ENCODE assay signal across 1 cellular context in the genomic region with DNA sequence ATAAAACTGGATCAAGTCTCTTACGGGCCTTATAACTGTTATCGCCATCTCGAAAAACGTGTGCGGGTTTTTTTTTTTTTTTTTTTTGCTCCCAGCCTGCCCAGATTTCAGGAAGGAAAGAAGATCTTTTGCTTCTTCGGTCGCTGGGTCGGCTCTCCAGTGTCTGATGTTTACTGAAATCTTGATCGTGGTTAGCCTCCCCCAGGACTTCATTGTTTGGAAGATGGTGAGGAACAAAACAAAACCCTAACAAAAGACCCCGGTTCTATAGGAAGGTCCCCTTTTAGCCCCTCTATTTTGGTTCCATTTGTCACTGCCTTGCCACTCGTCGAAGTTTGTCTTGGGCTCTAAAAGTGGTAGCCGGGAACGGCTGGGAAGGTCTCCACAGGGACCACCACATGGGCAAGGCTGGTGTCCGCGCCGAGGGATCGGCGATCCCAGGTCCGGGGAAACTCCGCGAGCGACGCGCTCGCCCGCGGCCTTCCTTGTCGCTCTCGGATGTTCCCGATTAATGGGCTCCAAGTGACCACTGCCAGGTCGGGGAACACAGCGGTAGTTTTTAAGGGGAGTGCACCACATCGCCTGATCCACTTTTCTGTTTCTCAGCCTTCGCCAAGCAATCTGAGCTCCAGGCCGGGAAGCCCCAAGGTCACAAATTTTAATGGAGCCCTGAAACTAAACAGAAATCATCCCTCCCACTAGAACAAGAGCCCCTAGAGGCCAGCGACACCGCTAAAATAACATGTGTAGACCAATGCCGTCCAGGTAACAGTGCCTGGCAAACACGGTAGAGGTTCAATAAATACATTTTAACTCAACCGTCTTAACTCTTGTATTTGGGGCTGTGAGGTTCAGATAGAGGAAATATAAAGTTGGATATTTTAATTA.
TF ChIP-seq lines count a peak whose summit lies in the region.

No MANE protein-coding gene starts in this region.

TF ChIP-seq in HepG2, 621 proteins besides CTCF, POLR2A, EP300 and RAD21 (continued from another document and continues in another):
- TF ChIP-seq, protein P1, sequence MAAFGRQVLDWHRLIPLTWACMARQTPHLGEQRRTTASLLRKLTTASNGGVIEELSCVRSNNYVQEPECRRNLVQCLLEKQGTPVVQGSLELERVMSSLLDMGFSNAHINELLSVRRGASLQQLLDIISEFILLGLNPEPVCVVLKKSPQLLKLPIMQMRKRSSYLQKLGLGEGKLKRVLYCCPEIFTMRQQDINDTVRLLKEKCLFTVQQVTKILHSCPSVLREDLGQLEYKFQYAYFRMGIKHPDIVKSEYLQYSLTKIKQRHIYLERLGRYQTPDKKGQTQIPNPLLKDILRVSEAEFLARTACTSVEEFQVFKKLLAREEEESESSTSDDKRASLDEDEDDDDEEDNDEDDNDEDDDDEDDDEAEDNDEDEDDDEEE (CRISPR knock-in tag; IDR thresholded peaks at IDR 0.05) = no peak
- TF ChIP-seq MXI1 (IDR thresholded peaks at IDR 0.05; ENCODE audit: borderline replicate concordance, low read depth, low read length) (no peak), ELF4 (CRISPR knock-in tag; IDR thresholded peaks at IDR 0.05; ENCODE audit: borderline replicate concordance) (no peak), BRD4 (CRISPR knock-in tag; IDR thresholded peaks at IDR 0.05) (no peak), ZNF263 (CRISPR knock-in tag; IDR thresholded peaks at IDR 0.05) (no peak), SRSF4 (IDR thresholded peaks at IDR 0.05; ENCODE audit: low read depth, low read length, poor library complexity, severe bottlenecking) (no peak), AGO1 (IDR thresholded peaks at IDR 0.05; ENCODE audit: low read depth, low read length, poor library complexity, severe bottlenecking) (peak; percentile 83), HNF4A (CRISPR knock-in tag; IDR thresholded peaks at IDR 0.05) (no peak), ZNF780A (CRISPR knock-in tag; IDR thresholded peaks at IDR 0.05) (no peak), NCOA5 (CRISPR knock-in tag; IDR thresholded peaks at IDR 0.05) (no peak), SOX13 (IDR thresholded peaks at IDR 0.05) (no peak), SOX13 (CRISPR knock-in tag; conservative IDR thresholded peaks at IDR 0.05 in 1 of 2, IDR thresholded peaks at IDR 0.05 in 1 of 2) (no peak), SNRNP70 (IDR thresholded peaks at IDR 0.05; ENCODE audit: low read depth, low read length) (no peak), ZFP90 (CRISPR knock-in tag; IDR thresholded peaks at IDR 0.05; ENCODE audit: borderline replicate concordance) (no peak), KAT7 (CRISPR knock-in tag; IDR thresholded peaks at IDR 0.05; ENCODE audit: borderline replicate concordance) (no peak), NFIC (IDR thresholded peaks at IDR 0.05; ENCODE audit: low read length) (no peak), GATAD1 (CRISPR knock-in tag; IDR thresholded peaks at IDR 0.05) (no peak; the same call in 1 of the 2 replicates), EHMT2 (IDR thresholded peaks at IDR 0.05; ENCODE audit: borderline replicate concordance, low read depth, low read length) (no peak), YEATS2 (CRISPR knock-in tag; IDR thresholded peaks at IDR 0.05; ENCODE audit: borderline replicate concordance) (peak; percentile 25; the same call in 1 of the 2 replicates), WIZ (CRISPR knock-in tag; IDR thresholded peaks at IDR 0.05) (no peak), ZSCAN29 (CRISPR knock-in tag; conservative IDR thresholded peaks at IDR 0.05) (peak; percentile 91), ZKSCAN1 (IDR thresholded peaks at IDR 0.05; ENCODE audit: low read length) (no peak), SRSF9 (IDR thresholded peaks at IDR 0.05; ENCODE audit: borderline replicate concordance, insufficient read depth, low read depth, low read length, poor library complexity, severe bottlenecking) (no peak), SOX5 (CRISPR knock-in tag; IDR thresholded peaks at IDR 0.05; ENCODE audit: borderline replicate concordance) (no peak)
- TF ChIP-seq, protein P2, sequence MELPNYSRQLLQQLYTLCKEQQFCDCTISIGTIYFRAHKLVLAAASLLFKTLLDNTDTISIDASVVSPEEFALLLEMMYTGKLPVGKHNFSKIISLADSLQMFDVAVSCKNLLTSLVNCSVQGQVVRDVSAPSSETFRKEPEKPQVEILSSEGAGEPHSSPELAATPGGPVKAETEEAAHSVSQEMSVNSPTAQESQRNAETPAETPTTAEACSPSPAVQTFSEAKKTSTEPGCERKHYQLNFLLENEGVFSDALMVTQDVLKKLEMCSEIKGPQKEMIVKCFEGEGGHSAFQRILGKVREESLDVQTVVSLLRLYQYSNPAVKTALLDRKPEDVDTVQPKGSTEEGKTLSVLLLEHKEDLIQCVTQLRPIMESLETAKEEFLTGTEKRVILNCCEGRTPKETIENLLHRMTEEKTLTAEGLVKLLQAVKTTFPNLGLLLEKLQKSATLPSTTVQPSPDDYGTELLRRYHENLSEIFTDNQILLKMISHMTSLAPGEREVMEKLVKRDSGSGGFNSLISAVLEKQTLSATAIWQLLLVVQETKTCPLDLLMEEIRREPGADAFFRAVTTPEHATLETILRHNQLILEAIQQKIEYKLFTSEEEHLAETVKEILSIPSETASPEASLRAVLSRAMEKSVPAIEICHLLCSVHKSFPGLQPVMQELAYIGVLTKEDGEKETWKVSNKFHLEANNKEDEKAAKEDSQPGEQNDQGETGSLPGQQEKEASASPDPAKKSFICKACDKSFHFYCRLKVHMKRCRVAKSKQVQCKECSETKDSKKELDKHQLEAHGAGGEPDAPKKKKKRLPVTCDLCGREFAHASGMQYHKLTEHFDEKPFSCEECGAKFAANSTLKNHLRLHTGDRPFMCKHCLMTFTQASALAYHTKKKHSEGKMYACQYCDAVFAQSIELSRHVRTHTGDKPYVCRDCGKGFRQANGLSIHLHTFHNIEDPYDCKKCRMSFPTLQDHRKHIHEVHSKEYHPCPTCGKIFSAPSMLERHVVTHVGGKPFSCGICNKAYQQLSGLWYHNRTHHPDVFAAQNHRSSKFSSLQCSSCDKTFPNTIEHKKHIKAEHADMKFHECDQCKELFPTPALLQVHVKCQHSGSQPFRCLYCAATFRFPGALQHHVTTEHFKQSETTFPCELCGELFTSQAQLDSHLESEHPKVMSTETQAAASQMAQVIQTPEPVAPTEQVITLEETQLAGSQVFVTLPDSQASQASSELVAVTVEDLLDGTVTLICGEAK (IDR thresholded peaks at IDR 0.05) = no peak
- TF ChIP-seq, protein P2 (CRISPR knock-in tag; IDR thresholded peaks at IDR 0.05) = no peak; the same call in 1 of the 2 replicates
- TF ChIP-seq, protein P3, sequence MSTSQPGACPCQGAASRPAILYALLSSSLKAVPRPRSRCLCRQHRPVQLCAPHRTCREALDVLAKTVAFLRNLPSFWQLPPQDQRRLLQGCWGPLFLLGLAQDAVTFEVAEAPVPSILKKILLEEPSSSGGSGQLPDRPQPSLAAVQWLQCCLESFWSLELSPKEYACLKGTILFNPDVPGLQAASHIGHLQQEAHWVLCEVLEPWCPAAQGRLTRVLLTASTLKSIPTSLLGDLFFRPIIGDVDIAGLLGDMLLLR (CRISPR knock-in tag; IDR thresholded peaks at IDR 0.05) = no peak
- TF ChIP-seq, protein P4, sequence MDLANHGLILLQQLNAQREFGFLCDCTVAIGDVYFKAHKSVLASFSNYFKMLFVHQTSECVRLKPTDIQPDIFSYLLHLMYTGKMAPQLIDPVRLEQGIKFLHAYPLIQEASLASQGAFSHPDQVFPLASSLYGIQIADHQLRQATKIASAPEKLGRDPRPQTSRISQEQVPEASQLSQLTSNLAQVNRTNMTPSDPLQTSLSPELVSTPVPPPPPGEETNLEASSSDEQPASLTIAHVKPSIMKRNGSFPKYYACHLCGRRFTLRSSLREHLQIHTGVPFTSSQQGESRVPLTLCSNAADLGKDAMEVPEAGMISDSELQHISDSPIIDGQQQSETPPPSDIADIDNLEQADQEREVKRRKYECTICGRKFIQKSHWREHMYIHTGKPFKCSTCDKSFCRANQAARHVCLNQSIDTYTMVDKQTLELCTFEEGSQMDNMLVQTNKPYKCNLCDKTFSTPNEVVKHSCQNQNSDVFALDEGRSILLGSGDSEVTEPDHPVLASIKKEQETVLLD (CRISPR knock-in tag; IDR thresholded peaks at IDR 0.05; ENCODE audit: low read depth) = no peak
- TF ChIP-seq, protein P5, sequence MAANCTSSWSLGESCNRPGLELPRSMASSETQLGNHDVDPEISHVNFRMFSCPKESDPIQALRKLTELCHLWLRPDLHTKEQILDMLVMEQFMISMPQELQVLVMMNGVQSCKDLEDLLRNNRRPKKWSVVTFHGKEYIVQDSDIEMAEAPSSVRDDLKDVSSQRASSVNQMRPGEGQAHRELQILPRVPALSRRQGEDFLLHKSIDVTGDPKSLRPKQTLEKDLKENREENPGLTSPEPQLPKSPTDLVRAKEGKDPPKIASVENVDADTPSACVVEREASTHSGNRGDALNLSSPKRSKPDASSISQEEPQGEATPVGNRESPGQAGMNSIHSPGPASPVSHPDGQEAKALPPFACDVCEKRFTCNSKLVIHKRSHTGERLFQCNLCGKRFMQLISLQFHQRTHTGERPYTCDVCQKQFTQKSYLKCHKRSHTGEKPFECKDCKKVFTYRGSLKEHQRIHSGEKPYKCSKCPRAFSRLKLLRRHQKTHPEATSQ (CRISPR knock-in tag; IDR thresholded peaks at IDR 0.05; ENCODE audit: borderline replicate concordance) = no peak
- TF ChIP-seq, protein P6, sequence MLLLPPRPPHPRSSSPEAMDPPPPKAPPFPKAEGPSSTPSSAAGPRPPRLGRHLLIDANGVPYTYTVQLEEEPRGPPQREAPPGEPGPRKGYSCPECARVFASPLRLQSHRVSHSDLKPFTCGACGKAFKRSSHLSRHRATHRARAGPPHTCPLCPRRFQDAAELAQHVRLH (CRISPR knock-in tag; IDR thresholded peaks at IDR 0.05; ENCODE audit: borderline replicate concordance, low read depth) = peak; percentile 20; the same call in 1 of the 2 replicates
- TF ChIP-seq, protein P7, sequence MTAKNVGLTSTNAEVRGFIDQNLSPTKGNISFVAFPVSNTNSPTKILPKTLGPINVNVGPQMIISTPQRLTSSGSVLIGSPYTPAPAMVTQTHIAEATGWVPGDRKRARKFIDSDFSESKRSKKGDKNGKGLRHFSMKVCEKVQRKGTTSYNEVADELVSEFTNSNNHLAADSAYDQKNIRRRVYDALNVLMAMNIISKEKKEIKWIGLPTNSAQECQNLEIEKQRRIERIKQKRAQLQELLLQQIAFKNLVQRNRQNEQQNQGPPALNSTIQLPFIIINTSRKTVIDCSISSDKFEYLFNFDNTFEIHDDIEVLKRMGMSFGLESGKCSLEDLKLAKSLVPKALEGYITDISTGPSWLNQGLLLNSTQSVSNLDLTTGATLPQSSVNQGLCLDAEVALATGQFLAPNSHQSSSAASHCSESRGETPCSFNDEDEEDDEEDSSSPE (CRISPR knock-in tag; IDR thresholded peaks at IDR 0.05) = no peak; the same call in 1 of the 2 replicates
- TF ChIP-seq, protein P8, sequence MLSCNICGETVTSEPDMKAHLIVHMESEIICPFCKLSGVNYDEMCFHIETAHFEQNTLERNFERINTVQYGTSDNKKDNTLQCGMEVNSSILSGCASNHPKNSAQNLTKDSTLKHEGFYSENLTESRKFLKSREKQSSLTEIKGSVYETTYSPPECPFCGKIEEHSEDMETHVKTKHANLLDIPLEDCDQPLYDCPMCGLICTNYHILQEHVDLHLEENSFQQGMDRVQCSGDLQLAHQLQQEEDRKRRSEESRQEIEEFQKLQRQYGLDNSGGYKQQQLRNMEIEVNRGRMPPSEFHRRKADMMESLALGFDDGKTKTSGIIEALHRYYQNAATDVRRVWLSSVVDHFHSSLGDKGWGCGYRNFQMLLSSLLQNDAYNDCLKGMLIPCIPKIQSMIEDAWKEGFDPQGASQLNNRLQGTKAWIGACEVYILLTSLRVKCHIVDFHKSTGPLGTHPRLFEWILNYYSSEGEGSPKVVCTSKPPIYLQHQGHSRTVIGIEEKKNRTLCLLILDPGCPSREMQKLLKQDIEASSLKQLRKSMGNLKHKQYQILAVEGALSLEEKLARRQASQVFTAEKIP (CRISPR knock-in tag; IDR thresholded peaks at IDR 0.05; ENCODE audit: borderline replicate concordance) = no peak
- TF ChIP-seq, protein P9, sequence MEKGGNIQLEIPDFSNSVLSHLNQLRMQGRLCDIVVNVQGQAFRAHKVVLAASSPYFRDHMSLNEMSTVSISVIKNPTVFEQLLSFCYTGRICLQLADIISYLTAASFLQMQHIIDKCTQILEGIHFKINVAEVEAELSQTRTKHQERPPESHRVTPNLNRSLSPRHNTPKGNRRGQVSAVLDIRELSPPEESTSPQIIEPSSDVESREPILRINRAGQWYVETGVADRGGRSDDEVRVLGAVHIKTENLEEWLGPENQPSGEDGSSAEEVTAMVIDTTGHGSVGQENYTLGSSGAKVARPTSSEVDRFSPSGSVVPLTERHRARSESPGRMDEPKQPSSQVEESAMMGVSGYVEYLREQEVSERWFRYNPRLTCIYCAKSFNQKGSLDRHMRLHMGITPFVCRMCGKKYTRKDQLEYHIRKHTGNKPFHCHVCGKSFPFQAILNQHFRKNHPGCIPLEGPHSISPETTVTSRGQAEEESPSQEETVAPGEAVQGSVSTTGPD (CRISPR knock-in tag; IDR thresholded peaks at IDR 0.05) = no peak
